In the genomic region with DNA sequence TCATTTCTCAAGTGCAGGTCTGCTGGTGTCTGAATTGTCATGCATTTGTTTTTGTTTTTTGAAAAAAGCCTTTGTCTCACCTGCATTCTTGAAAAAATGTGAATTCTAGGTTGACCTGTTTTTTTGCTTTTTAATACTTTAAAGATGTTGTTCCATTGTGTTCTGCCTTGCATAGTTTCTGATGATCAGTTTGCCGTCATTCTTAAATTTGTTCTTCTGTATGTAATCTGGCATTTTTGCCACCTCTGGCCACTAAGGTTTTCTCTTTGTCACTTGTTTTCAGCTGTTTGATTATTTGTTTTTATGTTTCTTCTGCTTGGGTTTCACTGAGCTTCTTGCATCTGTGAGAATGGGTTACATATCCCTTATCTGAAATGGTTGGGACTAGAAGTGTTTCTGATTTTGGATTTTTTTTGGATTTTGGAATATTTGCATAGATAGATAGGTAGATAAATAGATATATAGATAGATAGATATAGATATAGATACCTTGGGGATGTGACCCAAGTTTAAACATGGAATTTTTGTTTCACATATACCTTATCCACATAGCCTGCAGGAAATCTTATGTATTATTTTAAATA, we compare ENCODE assay signal across 3 cellular contexts.
A peak's percentile ranks its signal among the peaks of the same experiment; 100 is the strongest.
TF ChIP-seq lines count a peak whose summit lies in the region.

No MANE protein-coding gene starts in this region.

TF ChIP-seq in A549, 52 proteins besides CTCF, POLR2A, EP300 and RAD21 (continued from another document):
- 0 out of 2 replicates have a peak, but pooled peaks have one; percentile 15 for TF ChIP-seq FOXS1 (CRISPR knock-in tag; IDR thresholded peaks at IDR 0.05)
TF ChIP-seq in A549: peak in this region for 1.

TF ChIP-seq in HEK293, 187 proteins besides CTCF, POLR2A, EP300 and RAD21 (continued from another document and continues in another):
- TF ChIP-seq ZNF10 (tag by site-specific recombination; IDR thresholded peaks at IDR 0.05): no peak
- peak; percentile 86 for TF ChIP-seq ZNF610 (tag by site-specific recombination; IDR thresholded peaks at IDR 0.05; ENCODE audit: borderline replicate concordance)
- TF ChIP-seq ZNF266 (tag by site-specific recombination; IDR thresholded peaks at IDR 0.05; ENCODE audit: low read depth): no peak
- TF ChIP-seq, protein P1, sequence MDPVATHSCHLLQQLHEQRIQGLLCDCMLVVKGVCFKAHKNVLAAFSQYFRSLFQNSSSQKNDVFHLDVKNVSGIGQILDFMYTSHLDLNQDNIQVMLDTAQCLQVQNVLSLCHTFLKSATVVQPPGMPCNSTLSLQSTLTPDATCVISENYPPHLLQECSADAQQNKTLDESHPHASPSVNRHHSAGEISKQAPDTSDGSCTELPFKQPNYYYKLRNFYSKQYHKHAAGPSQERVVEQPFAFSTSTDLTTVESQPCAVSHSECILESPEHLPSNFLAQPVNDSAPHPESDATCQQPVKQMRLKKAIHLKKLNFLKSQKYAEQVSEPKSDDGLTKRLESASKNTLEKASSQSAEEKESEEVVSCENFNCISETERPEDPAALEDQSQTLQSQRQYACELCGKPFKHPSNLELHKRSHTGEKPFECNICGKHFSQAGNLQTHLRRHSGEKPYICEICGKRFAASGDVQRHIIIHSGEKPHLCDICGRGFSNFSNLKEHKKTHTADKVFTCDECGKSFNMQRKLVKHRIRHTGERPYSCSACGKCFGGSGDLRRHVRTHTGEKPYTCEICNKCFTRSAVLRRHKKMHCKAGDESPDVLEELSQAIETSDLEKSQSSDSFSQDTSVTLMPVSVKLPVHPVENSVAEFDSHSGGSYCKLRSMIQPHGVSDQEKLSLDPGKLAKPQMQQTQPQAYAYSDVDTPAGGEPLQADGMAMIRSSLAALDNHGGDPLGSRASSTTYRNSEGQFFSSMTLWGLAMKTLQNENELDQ (tag by site-specific recombination; IDR thresholded peaks at IDR 0.05; ENCODE audit: low read depth): no peak
- TF ChIP-seq ZNF747 (tag by site-specific recombination; IDR thresholded peaks at IDR 0.05): no peak
- no peak for TF ChIP-seq PRDM1 (tag by site-specific recombination; IDR thresholded peaks at IDR 0.05)
- no peak for TF ChIP-seq ZNF664 (tag by site-specific recombination; IDR thresholded peaks at IDR 0.05)
- TF ChIP-seq ZNF24 (tag by site-specific recombination; IDR thresholded peaks at IDR 0.05): no peak
- TF ChIP-seq ZNF624 (tag by site-specific recombination; IDR thresholded peaks at IDR 0.05): no peak
- TF ChIP-seq, protein P2, sequence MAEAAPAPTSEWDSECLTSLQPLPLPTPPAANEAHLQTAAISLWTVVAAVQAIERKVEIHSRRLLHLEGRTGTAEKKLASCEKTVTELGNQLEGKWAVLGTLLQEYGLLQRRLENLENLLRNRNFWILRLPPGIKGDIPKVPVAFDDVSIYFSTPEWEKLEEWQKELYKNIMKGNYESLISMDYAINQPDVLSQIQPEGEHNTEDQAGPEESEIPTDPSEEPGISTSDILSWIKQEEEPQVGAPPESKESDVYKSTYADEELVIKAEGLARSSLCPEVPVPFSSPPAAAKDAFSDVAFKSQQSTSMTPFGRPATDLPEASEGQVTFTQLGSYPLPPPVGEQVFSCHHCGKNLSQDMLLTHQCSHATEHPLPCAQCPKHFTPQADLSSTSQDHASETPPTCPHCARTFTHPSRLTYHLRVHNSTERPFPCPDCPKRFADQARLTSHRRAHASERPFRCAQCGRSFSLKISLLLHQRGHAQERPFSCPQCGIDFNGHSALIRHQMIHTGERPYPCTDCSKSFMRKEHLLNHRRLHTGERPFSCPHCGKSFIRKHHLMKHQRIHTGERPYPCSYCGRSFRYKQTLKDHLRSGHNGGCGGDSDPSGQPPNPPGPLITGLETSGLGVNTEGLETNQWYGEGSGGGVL (tag by site-specific recombination; IDR thresholded peaks at IDR 0.05): no peak
- no peak for TF ChIP-seq ZSCAN16 (tag by site-specific recombination; IDR thresholded peaks at IDR 0.05)
- TF ChIP-seq, protein P3, sequence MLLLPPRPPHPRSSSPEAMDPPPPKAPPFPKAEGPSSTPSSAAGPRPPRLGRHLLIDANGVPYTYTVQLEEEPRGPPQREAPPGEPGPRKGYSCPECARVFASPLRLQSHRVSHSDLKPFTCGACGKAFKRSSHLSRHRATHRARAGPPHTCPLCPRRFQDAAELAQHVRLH (tag by site-specific recombination; IDR thresholded peaks at IDR 0.05): 0 out of 2 replicates have a peak, but pooled peaks have one; percentile 57
- TF ChIP-seq BCL11B (tag by site-specific recombination; IDR thresholded peaks at IDR 0.05; ENCODE audit: low read depth): no peak
- TF ChIP-seq ZNF19 (tag by site-specific recombination; IDR thresholded peaks at IDR 0.05; ENCODE audit: low read depth): no peak
- no peak for TF ChIP-seq ZNF426 (tag by site-specific recombination; IDR thresholded peaks at IDR 0.05)
- no peak for TF ChIP-seq ZNF248 (tag by site-specific recombination; IDR thresholded peaks at IDR 0.05)
- TF ChIP-seq, protein P4, sequence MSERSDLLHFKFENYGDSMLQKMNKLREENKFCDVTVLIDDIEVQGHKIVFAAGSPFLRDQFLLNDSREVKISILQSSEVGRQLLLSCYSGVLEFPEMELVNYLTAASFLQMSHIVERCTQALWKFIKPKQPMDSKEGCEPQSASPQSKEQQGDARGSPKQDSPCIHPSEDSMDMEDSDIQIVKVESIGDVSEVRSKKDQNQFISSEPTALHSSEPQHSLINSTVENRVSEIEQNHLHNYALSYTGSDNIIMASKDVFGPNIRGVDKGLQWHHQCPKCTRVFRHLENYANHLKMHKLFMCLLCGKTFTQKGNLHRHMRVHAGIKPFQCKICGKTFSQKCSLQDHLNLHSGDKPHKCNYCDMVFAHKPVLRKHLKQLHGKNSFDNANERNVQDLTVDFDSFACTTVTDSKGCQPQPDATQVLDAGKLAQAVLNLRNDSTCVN (tag by site-specific recombination; optimal IDR thresholded peaks at IDR 0.05): no peak
- TF ChIP-seq ZNF707 (tag by site-specific recombination; IDR thresholded peaks at IDR 0.05): no peak
- peak; percentile 65 for TF ChIP-seq ZNF558 (tag by site-specific recombination; IDR thresholded peaks at IDR 0.05)
- TF ChIP-seq OSR2 (tag by site-specific recombination; IDR thresholded peaks at IDR 0.05): no peak
- TF ChIP-seq, protein P5, sequence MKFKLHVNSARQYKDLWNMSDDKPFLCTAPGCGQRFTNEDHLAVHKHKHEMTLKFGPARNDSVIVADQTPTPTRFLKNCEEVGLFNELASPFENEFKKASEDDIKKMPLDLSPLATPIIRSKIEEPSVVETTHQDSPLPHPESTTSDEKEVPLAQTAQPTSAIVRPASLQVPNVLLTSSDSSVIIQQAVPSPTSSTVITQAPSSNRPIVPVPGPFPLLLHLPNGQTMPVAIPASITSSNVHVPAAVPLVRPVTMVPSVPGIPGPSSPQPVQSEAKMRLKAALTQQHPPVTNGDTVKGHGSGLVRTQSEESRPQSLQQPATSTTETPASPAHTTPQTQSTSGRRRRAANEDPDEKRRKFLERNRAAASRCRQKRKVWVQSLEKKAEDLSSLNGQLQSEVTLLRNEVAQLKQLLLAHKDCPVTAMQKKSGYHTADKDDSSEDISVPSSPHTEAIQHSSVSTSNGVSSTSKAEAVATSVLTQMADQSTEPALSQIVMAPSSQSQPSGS (tag by site-specific recombination; IDR thresholded peaks at IDR 0.05; ENCODE audit: low read depth): no peak

TF ChIP-seq in endothelial cell of umbilical vein, 7 proteins besides CTCF, POLR2A, EP300 and RAD21 (continued from another document):
- no peak for TF ChIP-seq FOS (IDR thresholded peaks at IDR 0.05; ENCODE audit: borderline replicate concordance, insufficient read depth, low read length)
- no peak for TF ChIP-seq EZH2 (IDR thresholded peaks at IDR 0.05; ENCODE audit: borderline replicate concordance, low read depth, low read length, severe bottlenecking)
- TF ChIP-seq POLR2AphosphoS5 (IDR thresholded peaks at IDR 0.05; ENCODE audit: insufficient read depth, low read depth, low read length): no peak
- TF ChIP-seq GATA2 (IDR thresholded peaks at IDR 0.05; ENCODE audit: insufficient read depth, insufficient read length, low read depth, low read length): no peak
- TF ChIP-seq, protein P6, sequence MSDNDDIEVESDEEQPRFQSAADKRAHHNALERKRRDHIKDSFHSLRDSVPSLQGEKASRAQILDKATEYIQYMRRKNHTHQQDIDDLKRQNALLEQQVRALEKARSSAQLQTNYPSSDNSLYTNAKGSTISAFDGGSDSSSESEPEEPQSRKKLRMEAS (IDR thresholded peaks at IDR 0.05; ENCODE audit: insufficient read depth, insufficient read length): no peak
- TF ChIP-seq JUN (IDR thresholded peaks at IDR 0.05; ENCODE audit: borderline replicate concordance, insufficient read depth, insufficient read length, low read depth): no peak
